ENCODE assay signal across 18 cellular contexts in genomic region chr10:3127921-3128320, GRCh38. TPM values are rescaled to one million over a fixed set of nuclear protein-coding genes. Genes with fewer than 3 reads are reported as not detected.
A peak's percentile ranks its signal among the peaks of the same experiment; 100 is the strongest.
DNase-seq lines count a peak whose midpoint lies in the region; FAIRE-seq and TF ChIP-seq lines count a peak whose summit lies in the region.
"Had no signal": no experiment of that assay in that cellular context is flagged by ENCODE, and none has a peak within 500 bp of the region (broad histone marks: within the 10 kb centered on the region; RNA-seq: fewer than 3 reads in every experiment).

No MANE protein-coding gene starts in this region.

- peaks cover 45% of the 10 kb centered on the region for H3K4me1 ChIP-seq in BLaER1
- H3K4me1 ChIP-seq in Caco-2, result peaks cover 12% of the 10 kb centered on the region
- H3K4me1 ChIP-seq in endothelial cell of umbilical vein (ENCODE audit: control insufficient read depth, extremely low read depth, insufficient read depth, low read length), result peaks cover 4% of the 10 kb centered on the region

- peaks cover 76% of the 10 kb centered on the region for H4K20me1 ChIP-seq in BLaER1
- H4K20me1 ChIP-seq in endothelial cell of umbilical vein (replicated peaks; ENCODE audit: control insufficient read depth, extremely low read depth, insufficient read depth, low read length), result no peaks in the 10 kb centered on the region

- no peak overlapping the region for H3K4me3 Mint-ChIP-seq in Caco-2 (ENCODE audit: unreplicated experiment)
- H3K4me3 Mint-ChIP-seq: CD4-positive, CD25-positive, alpha-beta regulatory T cell; IgD-negative memory B cell had no signal

- H3K9me3 ChIP-seq in BLaER1 (no peaks in the 10 kb centered on the region), Caco-2 (no peaks in the 10 kb centered on the region), endothelial cell of umbilical vein (replicated peaks; ENCODE audit: control insufficient read depth, insufficient read depth, low read length) (no peaks in the 10 kb centered on the region), MG63 (no peaks in the 10 kb centered on the region)

- BruUV-seq in Caco-2 (replicated peaks; lab: Mats Ljungman, UMichigan), result no TSS peak
- BruUV-seq in endothelial cell of umbilical vein (replicated peaks; lab: Mats Ljungman, UMichigan), result no TSS peak

- H3K4me1 Mint-ChIP-seq in Caco-2 (ENCODE audit: low read depth, unreplicated experiment), result peaks cover 6% of the 10 kb centered on the region
- H3K4me1 Mint-ChIP-seq: CD4-positive, CD25-positive, alpha-beta regulatory T cell; IgD-negative memory B cell had no signal

- POLR2A ChIA-PET in Caco-2 (lab: Charles Lee), result no interaction called here
- POLR2A ChIA-PET in endothelial cell of umbilical vein (lab: Charles Lee), result no interaction called here

- H3K27ac ChIP-seq in BLaER1 (no peak overlapping the region), endothelial cell of umbilical vein (ENCODE audit: insufficient read depth, low read depth, low read length) (no peak overlapping the region)

- FAIRE-seq in endothelial cell of umbilical vein (lab: Jason Lieb, UNC), result no peak
- FAIRE-seq: HTR-8/SVneo had no signal

- H3K4me3 ChIP-seq in BLaER1 (no peak overlapping the region), Caco-2 (ENCODE audit: low read depth, low read length) (no peak overlapping the region), endothelial cell of umbilical vein (replicated peaks in 1 of 3; ENCODE audit: insufficient read depth in 1 of 3, low read depth in 1 of 3, low read length in 3 of 3) (no peak overlapping the region), MG63 (no peak overlapping the region)

- no peaks in the 10 kb centered on the region for H3K27me3 Mint-ChIP-seq in Caco-2 (ENCODE audit: insufficient read depth, unreplicated experiment)
- H3K27me3 Mint-ChIP-seq: CD4-positive, CD25-positive, alpha-beta regulatory T cell; IgD-negative memory B cell had no signal

- CTCF ChIA-PET in Caco-2 (lab: Charles Lee), result no interaction called here
- CTCF ChIA-PET in endothelial cell of umbilical vein (lab: Charles Lee), result no interaction called here

- peaks cover 97% of the 10 kb centered on the region for H3K36me3 Mint-ChIP-seq in Caco-2 (ENCODE audit: insufficient read depth, unreplicated experiment)

- DNase-seq in Caco-2 (no peak), endothelial cell of umbilical vein (ENCODE audit: low read depth, low spot score) (no peak), posterior vena cava (ENCODE audit: low spot score) (peak; percentile 45), MG63 (no peak), NOMO-1 treated with DMSO at 0.1 percent for 48 hours (lab: John Stamatoyannopoulos, UW; ENCODE audit: unreplicated experiment) (no peak)
- no peak for DNase-seq in stimulated activated CD8-positive, alpha-beta memory T cell treated with anti-CD3 and anti-CD28 coated beads, Interleukin-4, amount 100 ng/mL, for 48 hours
- DNase-seq: Calu3; CD4-positive, CD25-positive, alpha-beta regulatory T cell; DMS53; HCEC 1CT; Kasumi-1; NCI-H1105; NCI-H1694; NK-92 treated with Interleukin-12 subunit alpha and Interleukin-12 subunit beta, amount 100 ng/mL, for 24 hours; OCI-M1 had no signal

- no peaks in the 10 kb centered on the region for H3K9me1 ChIP-seq in endothelial cell of umbilical vein (replicated peaks; ENCODE audit: control insufficient read depth, extremely low read depth, insufficient read depth, low read length)

- H3K9ac ChIP-seq in BLaER1, result no peak overlapping the region
- H3K9ac ChIP-seq in endothelial cell of umbilical vein (replicated peaks; ENCODE audit: extremely low read depth, insufficient read depth, low read length), result no peak overlapping the region

- TF ChIP-seq POLR2A in endothelial cell of umbilical vein (IDR thresholded peaks at IDR 0.05; ENCODE audit: low read depth, low read length), result no peak

- dilution Hi-C loops in endothelial cell of umbilical vein (cut with MboI; ENCODE audit: extremely low pct_ligation_motif_present, low sequenced_read_pairs), result no loop called here

- intact Hi-C loops in Caco-2 (cut with micrococcal nuclease; ENCODE audit: unreplicated experiment) (no loop called here), endothelial cell of umbilical vein (cut with micrococcal nuclease) (no loop called here), posterior vena cava (cut with DNase I) (loop anchor here in 1 of 2 donors (5.0 kb wide), 1 partner anchor 269 kb away; no protein-coding TSS in a partner anchor)

- H3K27me3 ChIP-seq in BLaER1, result no peaks in the 10 kb centered on the region
- H3K27me3 ChIP-seq in Caco-2 (replicated peaks; ENCODE audit: control insufficient read depth, insufficient read depth, low read length), result no peaks in the 10 kb centered on the region
- no peaks in the 10 kb centered on the region for H3K27me3 ChIP-seq in endothelial cell of umbilical vein (ENCODE audit: control insufficient read depth in 2 of 2, insufficient read depth in 2 of 2, low read length in 2 of 2)
- H3K27me3 ChIP-seq in MG63, result no peaks in the 10 kb centered on the region

- H3K36me3 ChIP-seq in BLaER1 (peaks cover 88% of the 10 kb centered on the region), Caco-2 (ENCODE audit: control insufficient read depth, insufficient read depth, low read length) (peaks cover 5% of the 10 kb centered on the region), endothelial cell of umbilical vein (ENCODE audit: control insufficient read depth in 2 of 2, extremely low read depth in 1 of 2, insufficient read depth in 2 of 2, low read length in 2 of 2) (peaks cover 22 to 61% of the 10 kb centered on the region in 2 experiments), MG63 (peaks cover 48% of the 10 kb centered on the region)

- H3K79me2 ChIP-seq in endothelial cell of umbilical vein (ENCODE audit: control insufficient read depth, insufficient read depth, low read length), result peaks cover 20% of the 10 kb centered on the region

- H3K9me3 Mint-ChIP-seq in Caco-2 (ENCODE audit: unreplicated experiment), result no peaks in the 10 kb centered on the region

- no peak overlapping the region for H2AFZ ChIP-seq in endothelial cell of umbilical vein (ENCODE audit: low read depth, low read length)

- peak overlapping the region; percentile 93 for H3K4me2 ChIP-seq in BLaER1
- no peak overlapping the region for H3K4me2 ChIP-seq in endothelial cell of umbilical vein (ENCODE audit: insufficient read depth, low read length)

- H3K27ac Mint-ChIP-seq in Caco-2 (ENCODE audit: unreplicated experiment), result peak overlapping the region; percentile 52
- H3K27ac Mint-ChIP-seq: CD4-positive, CD25-positive, alpha-beta regulatory T cell; IgD-negative memory B cell had no signal

- no peak for TF ChIP-seq CTCF in Caco-2 (IDR thresholded peaks at IDR 0.05; ENCODE audit: insufficient read depth in 1 of 2, low read depth in 1 of 2, low read length in 1 of 2, severe bottlenecking in 1 of 2, unreplicated experiment in 1 of 2)
- TF ChIP-seq CTCF in endothelial cell of umbilical vein (IDR thresholded peaks at IDR 0.05; ENCODE audit: extremely low read depth in 1 of 2, insufficient read depth in 1 of 2, low read depth in 1 of 2, low read length in 2 of 2), result no peak

TF ChIP-seq in endothelial cell of umbilical vein, 7 proteins besides CTCF, POLR2A, EP300 and RAD21:
- no peak for TF ChIP-seq MYC (IDR thresholded peaks at IDR 0.05; ENCODE audit: low read depth, low read length)
- peak; percentile 1 for TF ChIP-seq POLR2AphosphoS5 (IDR thresholded peaks at IDR 0.05; ENCODE audit: insufficient read depth, low read depth, low read length)
- TF ChIP-seq GATA2 (IDR thresholded peaks at IDR 0.05; ENCODE audit: insufficient read depth, insufficient read length, low read depth, low read length), result no peak
TF ChIP-seq in endothelial cell of umbilical vein: peak in this region for 1.

RNA-seq across cellular contexts. Expression of gene PITRM1, which starts 44.7 kb away (rescaled TPM):
- 80.5 and 85.4 TPM in 2 replicates for total RNA-seq in Caco-2 (2022)
- total RNA-seq in endothelial cell of umbilical vein, result 101 and 145 TPM in 2 replicates
- 73.5 and 83.2 TPM in 2 replicates for polyA plus RNA-seq in endothelial cell of umbilical vein
- polyA plus RNA-seq in endothelial cell of umbilical vein (2011; cell fraction: cytosol; rRNA removed), result 75.3 and 79.0 TPM in 2 replicates
- 339 and 341 TPM in 2 replicates for polyA plus RNA-seq in endothelial cell of umbilical vein (2011; cell fraction: nucleus; rRNA removed)
- 160 and 185 TPM in 2 replicates for polyA plus RNA-seq in endothelial cell of umbilical vein (2012)
- 97.3 and 115 TPM in 2 replicates for polyA minus RNA-seq in endothelial cell of umbilical vein
- 15.4 TPM for polyA minus RNA-seq in endothelial cell of umbilical vein (2011; cell fraction: cytosol; rRNA and poly(A)+ RNA removed)
- 144 and 170 TPM in 2 replicates for polyA minus RNA-seq in endothelial cell of umbilical vein (2011; cell fraction: nucleus; rRNA and poly(A)+ RNA removed)
- 100 to 1,000 TPM in 1 of 2 donors, 10 to 100 TPM in 1; 65.9 to 112 TPM for total RNA-seq in posterior vena cava
- 61.2 and 85.3 TPM in 2 replicates for total RNA-seq in MG63 (2014; rRNA removed; shearing (Covaris generic); ENCODE audit: low replicate concordance)
